6 cellular contexts compared by ENCODE assay signal in genomic region chr1:46248122-46248920, GRCh38. TPM values are rescaled to one million over a fixed set of nuclear protein-coding genes. Genes with fewer than 3 reads are reported as not detected.
DNase-seq lines count a peak whose midpoint lies in the region; ATAC-seq and TF ChIP-seq lines count a peak whose summit lies in the region.

No MANE protein-coding gene starts in this region.

- peaks cover 26% of the 10 kb centered on the region for H3K4me1 Mint-ChIP-seq in CD4-positive, alpha-beta T cell (ENCODE audit: low read depth)
- peaks cover 15% of the 10 kb centered on the region for H3K4me1 Mint-ChIP-seq in T-helper 17 cell

- peak overlapping the region; percentile 88; the same call in 1 of the 2 replicates for H3K9ac ChIP-seq in HUES48 (ENCODE audit: low read depth, low read length)

- H3K36me3 ChIP-seq in HUES48 (ENCODE audit: control insufficient read depth, insufficient read depth, low read length) = peaks cover 44% of the 10 kb centered on the region
- H3K36me3 ChIP-seq in iPS DF 6.9 (ENCODE audit: control insufficient read depth, insufficient read depth, low read length) = peaks cover 21% of the 10 kb centered on the region; the same call in 1 of the 2 replicates
- H3K36me3 ChIP-seq in thyroid gland = no peaks in the 10 kb centered on the region

- no peak for DNase-seq in CD4-positive, alpha-beta T cell
- no peak for DNase-seq in T-helper 17 cell
- no peak for DNase-seq in iPS DF 6.9 (ENCODE audit: low read depth, low spot score)
- peak; percentile 18 to 34 for DNase-seq in thyroid gland

- POLR2A ChIA-PET in CD4-positive, alpha-beta T cell (lab: Charles Lee) = no interaction called here

- H3K9me3 Mint-ChIP-seq in CD4-positive, alpha-beta T cell = no peaks in the 10 kb centered on the region

- no peak for TF ChIP-seq CTCF in CD4-positive, alpha-beta T cell (IDR thresholded peaks at IDR 0.05)
- TF ChIP-seq CTCF in thyroid gland (IDR thresholded peaks at IDR 0.05) = no peak

- H3K4me1 ChIP-seq in HUES48 (ENCODE audit: control insufficient read depth, insufficient read depth, low read length) (peaks cover 8% of the 10 kb centered on the region), iPS DF 6.9 (ENCODE audit: control insufficient read depth, insufficient read depth, low read length) (0 out of 2 replicates have a peak, but pooled peaks cover 2% of the 10 kb centered on the region), thyroid gland (peaks cover 4 to 6% of the 10 kb centered on the region in 2 donors)

- peak overlapping the region; percentile 36 for H3K27ac Mint-ChIP-seq in CD4-positive, alpha-beta T cell
- H3K27ac Mint-ChIP-seq in T-helper 17 cell = peak overlapping the region; percentile 68

- no peaks in the 10 kb centered on the region for H3K9me3 ChIP-seq in CD4-positive, alpha-beta T cell (ENCODE audit: control insufficient read depth, low read length)
- no peaks in the 10 kb centered on the region for H3K9me3 ChIP-seq in HUES48 (ENCODE audit: control insufficient read depth, insufficient read depth, low read length)
- H3K9me3 ChIP-seq in T-helper 17 cell (ENCODE audit: control insufficient read depth, low read length, poor library complexity, severe bottlenecking) = no peaks in the 10 kb centered on the region
- no peaks in the 10 kb centered on the region for H3K9me3 ChIP-seq in iPS DF 6.9 (ENCODE audit: control insufficient read depth, insufficient read depth, low read length)
- no peaks in the 10 kb centered on the region for H3K9me3 ChIP-seq in thyroid gland

- CTCF ChIA-PET in CD4-positive, alpha-beta T cell (lab: Charles Lee) = no interaction called here

- H3K4me3 Mint-ChIP-seq in CD4-positive, alpha-beta T cell = peak overlapping the region; percentile 87
- H3K4me3 Mint-ChIP-seq in T-helper 17 cell = peak overlapping the region; percentile 90

- no peak for ATAC-seq in CD4-positive, alpha-beta T cell (ENCODE audit: poor library complexity)
- ATAC-seq in T-helper 17 cell (no peak), HG02938 (IDR thresholded peaks at IDR 0.05; ENCODE audit: unreplicated experiment) (no peak)

- intact Hi-C loops in CD4-positive, alpha-beta T cell (cut with DNase I, micrococcal nuclease) = loop anchor here in 1 of 2 experiments (5.0 kb wide), 1 partner anchor 469 kb away; the partner anchor contains the start of gene EFCAB14
- intact Hi-C loops in thyroid gland (cut with DNase I) = loop anchor here (10.0 kb wide), 1 partner anchor 56 kb away; the partner anchor contains the start of genes LRRC41 and UQCRH

- H3K36me3 Mint-ChIP-seq in CD4-positive, alpha-beta T cell (ENCODE audit: low read depth) = no peaks in the 10 kb centered on the region
- no peaks in the 10 kb centered on the region for H3K36me3 Mint-ChIP-seq in T-helper 17 cell (ENCODE audit: low read depth)

- no CpG with 5 or more reads among the region's 7 CpGs for WGBS in iPS DF 6.9 (ENCODE audit: insufficient coverage, insufficient read length)
- 3 to 6% methylated on average over 7 of the region's 7 CpGs for WGBS in thyroid gland, 2 donors

- no peak overlapping the region for H3K27ac ChIP-seq in CD4-positive, alpha-beta T cell (ENCODE audit: low read depth, low read length)
- H3K27ac ChIP-seq in HUES48 (ENCODE audit: low read depth, low read length) (peak overlapping the region; percentile 95), iPS DF 6.9 (ENCODE audit: low read length) (no peak overlapping the region), thyroid gland (no peak overlapping the region)

- no peak for TF ChIP-seq POLR2A in thyroid gland (IDR thresholded peaks at IDR 0.05)

- H3K4me3 ChIP-seq in HUES48 (ENCODE audit: low read depth, low read length) (peak overlapping the region; percentile 86), iPS DF 6.9 (ENCODE audit: low read length) (peak overlapping the region; percentile 66; the same call in 1 of the 2 replicates), thyroid gland (replicated peaks in 1 of 3) (peak overlapping the region in 1 of 3 donors; percentile 34)

- H3K27me3 Mint-ChIP-seq in CD4-positive, alpha-beta T cell = no peaks in the 10 kb centered on the region
- no peaks in the 10 kb centered on the region for H3K27me3 Mint-ChIP-seq in T-helper 17 cell

- H3K27me3 ChIP-seq in CD4-positive, alpha-beta T cell (ENCODE audit: control insufficient read depth, insufficient read depth, low read length) = no peaks in the 10 kb centered on the region
- no peaks in the 10 kb centered on the region for H3K27me3 ChIP-seq in HUES48 (ENCODE audit: control insufficient read depth, insufficient read depth, low read length)
- H3K27me3 ChIP-seq in iPS DF 6.9 (ENCODE audit: control insufficient read depth, insufficient read depth, low read length) = no peaks in the 10 kb centered on the region
- no peaks in the 10 kb centered on the region for H3K27me3 ChIP-seq in thyroid gland

RNA-seq across cellular contexts. Expression of gene RAD54L, which starts 0.8 kb away (rescaled TPM):
- total RNA-seq in CD4-positive, alpha-beta T cell = 1 to 10 TPM in 1 of 2 experiments, under 1 TPM in 1; 0.33 to 1.0 TPM
- total RNA-seq in T-helper 17 cell (under 1 TPM; 0.72 to 0.73 TPM), thyroid gland (1 to 10 TPM in 1 of 4 donors, under 1 TPM in 3; 0.27 to 1.7 (median 0.61) TPM)

RNA-seq across cellular contexts. Expression of gene LURAP1, which starts 45.2 kb away (rescaled TPM):
- under 1 TPM in 1 of 2 experiments, not detected in 1; 0.14 TPM for total RNA-seq in CD4-positive, alpha-beta T cell
- total RNA-seq in T-helper 17 cell = not detected
- total RNA-seq in thyroid gland = 10 to 100 TPM; 30.5 to 47.4 (median 37.8) TPM

RNA-seq across cellular contexts. Expression of gene POMGNT1, which starts 50.1 kb away (rescaled TPM):
- total RNA-seq in CD4-positive, alpha-beta T cell = 10 to 100 TPM; 21.1 to 29.0 TPM
- total RNA-seq in T-helper 17 cell (10 to 100 TPM; 33.8 to 39.3 TPM), thyroid gland (10 to 100 TPM; 54.2 to 90.8 (median 79.3) TPM)

RNA-seq across cellular contexts. Expression of gene LRRC41, which starts 55.1 kb away (rescaled TPM):
- total RNA-seq in CD4-positive, alpha-beta T cell = 10 to 100 TPM; 23.0 to 24.3 TPM
- total RNA-seq in T-helper 17 cell (10 to 100 TPM; 30.0 to 30.1 TPM), thyroid gland (100 to 1,000 TPM in 2 of 4 donors, 10 to 100 TPM in 2; 73.5 to 111 (median 99.4) TPM)

RNA-seq across cellular contexts. Expression of gene UQCRH, which starts 55.2 kb away (rescaled TPM):
- 100 to 1,000 TPM; 101 to 103 TPM for total RNA-seq in CD4-positive, alpha-beta T cell
- total RNA-seq in T-helper 17 cell = 100 to 1,000 TPM in 1 of 2 donors, 10 to 100 TPM in 1; 91.0 to 123 TPM
- 100 to 1,000 TPM; 122 to 367 (median 267) TPM for total RNA-seq in thyroid gland

Comparison
In these comparisons a context has a peak if more than half of its experiments do, and no peak if none do; other contexts are left out.
1. DNase-seq: peak in thyroid gland (2 of 2); none in CD4-positive, alpha-beta T cell (0 of 10), T-helper 17 cell (0 of 3) and iPS DF 6.9 (single experiment).
2. RNA of gene LURAP1, which starts 45.2 kb away (total RNA-seq): 30.5 to 47.4 TPM in thyroid gland; 0.14 TPM in CD4-positive, alpha-beta T cell and not detected in T-helper 17 cell; every median in the first group is over 10 times any median in the second.